In the genomic region with DNA sequence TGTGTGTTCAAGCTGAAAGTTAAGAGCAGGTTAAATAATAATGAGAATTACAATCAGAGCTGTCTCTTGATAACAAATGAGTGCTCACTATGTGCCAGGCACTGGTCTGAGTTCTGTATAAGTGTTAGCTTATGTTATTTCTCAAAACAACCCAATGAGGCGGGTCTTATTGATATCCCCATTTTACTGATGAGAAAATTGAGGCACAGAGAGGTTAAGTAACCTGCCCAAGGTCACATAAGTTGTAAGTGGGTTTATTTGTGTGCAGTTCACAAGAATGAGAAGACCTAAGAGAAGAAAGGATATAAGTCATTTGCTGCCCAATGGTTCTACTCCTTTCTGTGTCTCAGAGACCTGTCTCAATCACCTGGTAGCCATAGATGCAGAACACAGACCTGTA, we compare ENCODE assay signal across 22 cellular contexts. TPM values are rescaled to one million over a fixed set of nuclear protein-coding genes. Genes with fewer than 3 reads are reported as not detected.
DNase-seq lines count a peak whose midpoint lies in the region; ATAC-seq and TF ChIP-seq lines count a peak whose summit lies in the region.
"Had no signal": no experiment of that assay in that cellular context is flagged by ENCODE, and none has a peak within 500 bp of the region (broad histone marks: within the 10 kb centered on the region; RNA-seq: fewer than 3 reads in every experiment).

No MANE protein-coding gene starts in this region.

- CTCF ChIA-PET in activated CD4-positive, alpha-beta memory T cell treated with anti-CD3 and anti-CD28 coated beads for 36 hours (lab: Charles Lee), result interaction anchor here (0.8 to 2.2 kb wide), 5 partner anchors 23 to 194 kb away, joined by 3 to 6 read pairs (median 4); no protein-coding TSS in a partner anchor

- no peak overlapping the region for H3K4me3 ChIP-seq in suprapubic skin
- H3K4me3 ChIP-seq in tibial artery, result no peak overlapping the region
- H3K4me3 ChIP-seq: A549, upper lobe of right lung had no signal

- no peak for DNase-seq in activated T-cell treated with anti-CD3 and anti-CD28 coated beads, Interleukin-2, amount 50 U/mL, for 24 hours
- DNase-seq in activated T-cell treated with anti-CD3 and anti-CD28 coated beads, Interleukin-2, amount 50 U/mL, for 4 hours, result no peak
- no peak for DNase-seq in activated CD4-positive, alpha-beta memory T cell treated with anti-CD3 and anti-CD28 coated beads for 36 hours
- DNase-seq in immature natural killer cell (no peak), suprapubic skin (ENCODE audit: low spot score in 2 of 2) (no peak), KG1 (lab: John Stamatoyannopoulos, UW) (no peak), tibial artery (no peak)
- DNase-seq: activated T-cell treated with anti-CD3 and anti-CD28 coated beads, Interleukin-2, amount 50 U/mL, for 48 hours; amygdala; effector CD8-positive, alpha-beta T cell; GF-D8; H9; NCI-H1417; NCI-H526 treated with DMSO at 0.1 percent for 48 hours; Right ventricle myocardium superior; upper lobe of right lung had no signal

- H3K4me1 ChIP-seq in suprapubic skin, result peaks cover 41% of the 10 kb centered on the region
- peaks cover 0 to 17% (median 0%) of the 10 kb centered on the region in 4 donors for H3K4me1 ChIP-seq in tibial artery
- H3K4me1 ChIP-seq: A549, upper lobe of right lung had no signal

- no peaks in the 10 kb centered on the region for H3K9me3 Mint-ChIP-seq in activated T-cell treated with anti-CD3 and anti-CD28 coated beads, Interleukin-2, amount 50 U/mL, for 24 hours
- no peaks in the 10 kb centered on the region for H3K9me3 Mint-ChIP-seq in activated T-cell treated with anti-CD3 and anti-CD28 coated beads, Interleukin-2, amount 50 U/mL, for 4 hours
- H3K9me3 Mint-ChIP-seq in activated CD4-positive, alpha-beta memory T cell treated with anti-CD3 and anti-CD28 coated beads for 36 hours, result no peaks in the 10 kb centered on the region
- no peaks in the 10 kb centered on the region for H3K9me3 Mint-ChIP-seq in immature natural killer cell
- H3K9me3 Mint-ChIP-seq: H9 had no signal

- intact Hi-C loops in activated CD4-positive, alpha-beta memory T cell treated with anti-CD3 and anti-CD28 coated beads for 36 hours (cut with micrococcal nuclease), result loop anchor here (5.0 kb wide), 1 partner anchor 55 kb away; no protein-coding TSS in a partner anchor
- intact Hi-C loops in tibial artery (cut with DNase I; ENCODE audit: low total_unique reads), result no loop called here

- POLR2A ChIA-PET in activated CD4-positive, alpha-beta memory T cell treated with anti-CD3 and anti-CD28 coated beads for 36 hours (lab: Charles Lee), result interaction anchor here (1.5 kb wide), 1 partner anchor 104 kb away, joined by 3 read pairs; no protein-coding TSS in a partner anchor

- peak overlapping the region; percentile 48 for H3K27ac ChIP-seq in suprapubic skin
- H3K27ac ChIP-seq in tibial artery, result no peak overlapping the region
- H3K27ac ChIP-seq: A549, C4-2B, upper lobe of right lung had no signal

- TF ChIP-seq EP300 in suprapubic skin (IDR thresholded peaks at IDR 0.05), result no peak

- H3K36me3 Mint-ChIP-seq in activated T-cell treated with anti-CD3 and anti-CD28 coated beads, Interleukin-2, amount 50 U/mL, for 24 hours (ENCODE audit: low read depth), result peaks cover 79% of the 10 kb centered on the region
- peaks cover 54% of the 10 kb centered on the region for H3K36me3 Mint-ChIP-seq in activated T-cell treated with anti-CD3 and anti-CD28 coated beads, Interleukin-2, amount 50 U/mL, for 4 hours (ENCODE audit: insufficient read depth)
- peaks cover 43% of the 10 kb centered on the region for H3K36me3 Mint-ChIP-seq in activated CD4-positive, alpha-beta memory T cell treated with anti-CD3 and anti-CD28 coated beads for 36 hours
- peaks cover 34 to 86% (median 54%) of the 10 kb centered on the region in 3 donors for H3K36me3 Mint-ChIP-seq in immature natural killer cell

- peaks cover 57% of the 10 kb centered on the region for H3K4me1 Mint-ChIP-seq in activated T-cell treated with anti-CD3 and anti-CD28 coated beads, Interleukin-2, amount 50 U/mL, for 24 hours (ENCODE audit: low read depth)
- peaks cover 45% of the 10 kb centered on the region for H3K4me1 Mint-ChIP-seq in activated T-cell treated with anti-CD3 and anti-CD28 coated beads, Interleukin-2, amount 50 U/mL, for 4 hours (ENCODE audit: low read depth)
- H3K4me1 Mint-ChIP-seq in activated CD4-positive, alpha-beta memory T cell treated with anti-CD3 and anti-CD28 coated beads for 36 hours (ENCODE audit: low read depth), result peaks cover 48% of the 10 kb centered on the region
- H3K4me1 Mint-ChIP-seq in immature natural killer cell, result peaks cover 36 to 65% of the 10 kb centered on the region in 2 donors

- TF ChIP-seq POLR2A in suprapubic skin (IDR thresholded peaks at IDR 0.05), result no peak

- ATAC-seq in activated T-cell treated with anti-CD3 and anti-CD28 coated beads, Interleukin-2, amount 50 U/mL, for 4 hours, result no peak
- ATAC-seq in HG03439 (IDR thresholded peaks at IDR 0.05; ENCODE audit: unreplicated experiment), result no peak
- ATAC-seq: A549, esophagus mucosa, upper lobe of right lung had no signal

- peak overlapping the region; percentile 89 for H3K27ac Mint-ChIP-seq in activated T-cell treated with anti-CD3 and anti-CD28 coated beads, Interleukin-2, amount 50 U/mL, for 24 hours
- H3K27ac Mint-ChIP-seq in activated CD4-positive, alpha-beta memory T cell treated with anti-CD3 and anti-CD28 coated beads for 36 hours, result peak overlapping the region; percentile 72
- peak overlapping the region; percentile 28 to 89 (median 69) for H3K27ac Mint-ChIP-seq in immature natural killer cell

- H3K36me3 ChIP-seq in suprapubic skin, result no peaks in the 10 kb centered on the region
- H3K36me3 ChIP-seq in tibial artery, result no peaks in the 10 kb centered on the region
- H3K36me3 ChIP-seq: upper lobe of right lung had no signal

- TF ChIP-seq CTCF in suprapubic skin (IDR thresholded peaks at IDR 0.05) (no peak), tibial artery (IDR thresholded peaks at IDR 0.05) (no peak)

- H3K4me3 Mint-ChIP-seq in activated T-cell treated with anti-CD3 and anti-CD28 coated beads, Interleukin-2, amount 50 U/mL, for 24 hours, result no peak overlapping the region
- H3K4me3 Mint-ChIP-seq in activated T-cell treated with anti-CD3 and anti-CD28 coated beads, Interleukin-2, amount 50 U/mL, for 4 hours, result no peak overlapping the region
- H3K4me3 Mint-ChIP-seq in activated CD4-positive, alpha-beta memory T cell treated with anti-CD3 and anti-CD28 coated beads for 36 hours, result no peak overlapping the region
- H3K4me3 Mint-ChIP-seq in immature natural killer cell, result no peak overlapping the region
- H3K4me3 Mint-ChIP-seq: H9 had no signal

- H3K27me3 Mint-ChIP-seq in activated T-cell treated with anti-CD3 and anti-CD28 coated beads, Interleukin-2, amount 50 U/mL, for 24 hours, result no peaks in the 10 kb centered on the region
- no peaks in the 10 kb centered on the region for H3K27me3 Mint-ChIP-seq in activated T-cell treated with anti-CD3 and anti-CD28 coated beads, Interleukin-2, amount 50 U/mL, for 4 hours (ENCODE audit: low read depth)
- H3K27me3 Mint-ChIP-seq in activated CD4-positive, alpha-beta memory T cell treated with anti-CD3 and anti-CD28 coated beads for 36 hours, result no peaks in the 10 kb centered on the region
- H3K27me3 Mint-ChIP-seq in immature natural killer cell (ENCODE audit: low read depth in 3 of 3), result peaks cover 2 to 56% (median 12%) of the 10 kb centered on the region in 3 donors

- WGBS in suprapubic skin, result 93% methylated on average over 1 of the region's 1 CpG

- H3K9me3 ChIP-seq in suprapubic skin (no peaks in the 10 kb centered on the region), tibial artery (no peaks in the 10 kb centered on the region)
- H3K9me3 ChIP-seq: A549, upper lobe of right lung had no signal

- H3K27me3 ChIP-seq in suprapubic skin (no peaks in the 10 kb centered on the region), tibial artery (no peaks in the 10 kb centered on the region)
- H3K27me3 ChIP-seq: upper lobe of right lung had no signal

RNA-seq across cellular contexts. Expression of gene ARMH2, which starts 34.1 kb away (rescaled TPM):
- total RNA-seq in activated T-cell treated with anti-CD3 and anti-CD28 coated beads, Interleukin-2, amount 50 U/mL, for 4 hours, result not detected
- total RNA-seq in activated CD4-positive, alpha-beta memory T cell treated with anti-CD3 and anti-CD28 coated beads for 36 hours, result not detected
- polyA plus RNA-seq in immature natural killer cell, result not detected
- not detected for total RNA-seq in suprapubic skin
- total RNA-seq: cardiac septum, esophagus mucosa, H9, mesenteric fat pad, Right ventricle myocardium superior, upper lobe of right lung had no signal
- polyA plus RNA-seq: A549 had no signal

RNA-seq across cellular contexts. Expression of gene GMNN, which starts 58.1 kb away (rescaled TPM):
- 10 to 100 TPM; 61.5 to 78.1 (median 64.5) TPM for total RNA-seq in activated T-cell treated with anti-CD3 and anti-CD28 coated beads, Interleukin-2, amount 50 U/mL, for 4 hours
- 10 to 100 TPM; 76.5 to 77.4 TPM for total RNA-seq in activated CD4-positive, alpha-beta memory T cell treated with anti-CD3 and anti-CD28 coated beads for 36 hours
- 1 to 10 TPM; 5.1 to 9.6 (median 5.2) TPM for polyA plus RNA-seq in immature natural killer cell
- total RNA-seq in suprapubic skin, result 10 to 100 TPM; 49.6 to 89.6 (median 70.5) TPM
